In genomic region chr9:19486803-19487202, GRCh38 we compare ENCODE assay signal across 23 cellular contexts.
"Had no signal": no experiment of that assay in that cellular context is flagged by ENCODE, and none has a peak within 500 bp of the region (broad histone marks: within the 10 kb centered on the region; RNA-seq: fewer than 3 reads in every experiment).

No MANE protein-coding gene starts in this region.

- H3K4me1 ChIP-seq: esophagus squamous epithelium, lower lobe of right lung, psoas muscle, sigmoid colon, transverse colon, upper lobe of right lung, vagina had no signal

- H3K36me3 ChIP-seq: esophagus squamous epithelium, lower lobe of right lung, sigmoid colon, transverse colon, upper lobe of right lung, vagina had no signal

- H3K27me3 ChIP-seq: sigmoid colon, transverse colon, upper lobe of right lung, vagina had no signal

- H3K9me3 ChIP-seq: esophagus squamous epithelium, lower lobe of right lung, psoas muscle, sigmoid colon, transverse colon, upper lobe of right lung, vagina had no signal

- DNase-seq: cortex of kidney; effector CD4-positive, alpha-beta T cell; esophagus squamous epithelium; hypothalamus; immature natural killer cell; islet precursor cell; kidney glomerular epithelial cell; left ventricle myocardium superior; lower lobe of right lung; naive thymus-derived CD8-positive, alpha-beta T cell; nephron progenitor cell; nucleus accumbens; psoas muscle; right cardiac atrium; sigmoid colon; stimulated activated CD4-positive, alpha-beta T cell treated with anti-CD3 and anti-CD28 coated beads, Interleukin-2, amount 100 ng/mL, for 24 hours; stimulated activated CD4-positive, alpha-beta T cell treated with anti-CD3 and anti-CD28 coated beads, Interleukin-4, amount 100 ng/mL, for 24 hours; stimulated activated naive CD8-positive, alpha-beta T cell treated with anti-CD3 and anti-CD28 coated beads, Interleukin-15, Interleukin-2, amounts not matched to agents 100 U/mL and 50 U/mL, for 24 hours; transverse colon; upper lobe of right lung had no signal

- H3K4me3 ChIP-seq: esophagus squamous epithelium, lower lobe of right lung, psoas muscle, sigmoid colon, transverse colon, upper lobe of right lung, vagina had no signal

- H3K27ac ChIP-seq: esophagus squamous epithelium, lower lobe of right lung, psoas muscle, sigmoid colon, transverse colon, upper lobe of right lung, vagina had no signal

- ATAC-seq: left ventricle myocardium superior; lower lobe of right lung; naive thymus-derived CD8-positive, alpha-beta T cell; psoas muscle; right cardiac atrium; stimulated activated effector memory CD8-positive, alpha-beta T cell treated with anti-CD3 and anti-CD28 coated beads, Interleukin-12 subunit alpha, Interleukin-12 subunit beta, amount 100 ng/mL, for 72 hours; stimulated activated naive CD8-positive, alpha-beta T cell treated with anti-CD3 and anti-CD28 coated beads, Interleukin-15, Interleukin-2, amounts not matched to agents 100 U/mL and 50 U/mL, for 24 hours; upper lobe of right lung had no signal

- FAIRE-seq: frontal cortex had no signal
